Comparison of ENCODE assay signal across 12 cellular contexts in genomic region chr5:151678146-151678545, GRCh38. TPM values are rescaled to one million over a fixed set of nuclear protein-coding genes. Genes with fewer than 3 reads are reported as not detected.
DNase-seq lines count a peak whose midpoint lies in the region; ATAC-seq and TF ChIP-seq lines count a peak whose summit lies in the region.
"Had no signal": no experiment of that assay in that cellular context is flagged by ENCODE, and none has a peak within 500 bp of the region (broad histone marks: within the 10 kb centered on the region; RNA-seq: fewer than 3 reads in every experiment).

No MANE protein-coding gene starts in this region.

- no peak for ATAC-seq in activated CD8-positive, alpha-beta memory T cell treated with anti-CD3 and anti-CD28 coated beads, Interleukin-2, amount 10 ng/mL, durations not matched to agents 7 days and 5 days
- ATAC-seq: CD8-positive, alpha-beta T cell had no signal

- DNase-seq in GM03348 (ENCODE audit: low spot score): peak; percentile 59
- no peak for DNase-seq in colonic mucosa
- DNase-seq in kidney glomerular epithelial cell (lab: John Stamatoyannopoulos, UW): peak; percentile 48
- DNase-seq in hypothalamus (lab: John Stamatoyannopoulos, UW): no peak
- no peak for DNase-seq in activated CD8-positive, alpha-beta memory T cell treated with anti-CD3 and anti-CD28 coated beads, Interleukin-2, amount 10 ng/mL, durations not matched to agents 7 days and 5 days
- no peak for DNase-seq in D341Med (ENCODE audit: low spot score)
- DNase-seq in nucleus accumbens (lab: John Stamatoyannopoulos, UW): no peak
- DNase-seq: CD8-positive, alpha-beta T cell; naive B cell; NCI-H2029 treated with DMSO at 0.1 percent for 48 hours had no signal

- CTCF ChIA-PET in activated CD8-positive, alpha-beta memory T cell treated with anti-CD3 and anti-CD28 coated beads, Interleukin-2, amount 10 ng/mL, durations not matched to agents 7 days and 5 days (lab: Charles Lee): interaction anchor here (0.9 to 1.4 kb wide), 2 partner anchors 20 to 26 kb away, joined by 3 to 4 read pairs; no protein-coding TSS in a partner anchor

- no peaks in the 10 kb centered on the region for H3K36me3 ChIP-seq in colonic mucosa

- no peak overlapping the region for H3K27ac Mint-ChIP-seq in activated CD8-positive, alpha-beta memory T cell treated with anti-CD3 and anti-CD28 coated beads, Interleukin-2, amount 10 ng/mL, durations not matched to agents 7 days and 5 days
- H3K27ac Mint-ChIP-seq: activated naive CD4-positive, alpha-beta T cell treated with anti-CD3 and anti-CD28 coated beads, Interleukin-2, amount 50 U/mL, for 24 hours; CD8-positive, alpha-beta T cell had no signal

- H3K27me3 ChIP-seq in colonic mucosa: no peaks in the 10 kb centered on the region

- no peak overlapping the region for H3K4me3 Mint-ChIP-seq in activated CD8-positive, alpha-beta memory T cell treated with anti-CD3 and anti-CD28 coated beads, Interleukin-2, amount 10 ng/mL, durations not matched to agents 7 days and 5 days
- H3K4me3 Mint-ChIP-seq: activated naive CD4-positive, alpha-beta T cell treated with anti-CD3 and anti-CD28 coated beads, Interleukin-2, amount 50 U/mL, for 24 hours; CD8-positive, alpha-beta T cell; naive B cell had no signal

- no peak overlapping the region for H3K4me3 ChIP-seq in colonic mucosa
- H3K4me3 ChIP-seq in skin epidermis: no peak overlapping the region

- no peaks in the 10 kb centered on the region for H3K36me3 Mint-ChIP-seq in activated CD8-positive, alpha-beta memory T cell treated with anti-CD3 and anti-CD28 coated beads, Interleukin-2, amount 10 ng/mL, durations not matched to agents 7 days and 5 days
- H3K36me3 Mint-ChIP-seq: activated naive CD4-positive, alpha-beta T cell treated with anti-CD3 and anti-CD28 coated beads, Interleukin-2, amount 50 U/mL, for 24 hours; CD8-positive, alpha-beta T cell; naive B cell had no signal

- intact Hi-C loops in colonic mucosa (cut with DNase I): no loop called here

- peak overlapping the region; percentile 48 for H3K27ac ChIP-seq in colonic mucosa
- H3K27ac ChIP-seq in skin epidermis: peak overlapping the region in 19 of 21 experiments; percentile 19 to 96 (median 65)

- H3K9ac ChIP-seq in colonic mucosa (ENCODE audit: low read depth in 2 of 2, low read length in 2 of 2): no peak overlapping the region

- H3K27me3 Mint-ChIP-seq in activated CD8-positive, alpha-beta memory T cell treated with anti-CD3 and anti-CD28 coated beads, Interleukin-2, amount 10 ng/mL, durations not matched to agents 7 days and 5 days: peaks cover 5% of the 10 kb centered on the region
- H3K27me3 Mint-ChIP-seq: naive B cell had no signal

- no peaks in the 10 kb centered on the region for H3K9me3 Mint-ChIP-seq in activated CD8-positive, alpha-beta memory T cell treated with anti-CD3 and anti-CD28 coated beads, Interleukin-2, amount 10 ng/mL, durations not matched to agents 7 days and 5 days (ENCODE audit: low read depth)
- H3K9me3 Mint-ChIP-seq: activated naive CD4-positive, alpha-beta T cell treated with anti-CD3 and anti-CD28 coated beads, Interleukin-2, amount 50 U/mL, for 24 hours; CD8-positive, alpha-beta T cell; naive B cell had no signal

- no peaks in the 10 kb centered on the region for H3K4me1 ChIP-seq in colonic mucosa

- H3K9me3 ChIP-seq in colonic mucosa: no peaks in the 10 kb centered on the region

- H3K4me1 Mint-ChIP-seq in activated CD8-positive, alpha-beta memory T cell treated with anti-CD3 and anti-CD28 coated beads, Interleukin-2, amount 10 ng/mL, durations not matched to agents 7 days and 5 days: peaks cover 3% of the 10 kb centered on the region
- H3K4me1 Mint-ChIP-seq: activated naive CD4-positive, alpha-beta T cell treated with anti-CD3 and anti-CD28 coated beads, Interleukin-2, amount 50 U/mL, for 24 hours; naive B cell had no signal

- no peak for TF ChIP-seq CTCF in colonic mucosa (IDR thresholded peaks at IDR 0.05)

RNA-seq across cellular contexts. Expression of gene SPARC, which starts 8.6 kb away (rescaled TPM):
- 100 to 1,000 TPM; 107 to 258 TPM for total RNA-seq in colonic mucosa
- total RNA-seq in activated CD8-positive, alpha-beta memory T cell treated with anti-CD3 and anti-CD28 coated beads, Interleukin-2, amount 10 ng/mL, durations not matched to agents 7 days and 5 days: under 1 TPM; 0.18 to 0.37 TPM

Comparison
In these comparisons a context has a peak if more than half of its experiments do, and no peak if none do; other contexts are left out.
1. DNase-seq: peak in GM03348 (single experiment) and kidney glomerular epithelial cell (single experiment); none in colonic mucosa (single experiment), hypothalamus (0 of 51), activated CD8-positive, alpha-beta memory T cell treated with anti-CD3 and anti-CD28 coated beads, Interleukin-2, amount 10 ng/mL, durations not matched to agents 7 days and 5 days (single experiment), D341Med (single experiment) and nucleus accumbens (0 of 56).
2. RNA of gene SPARC, which starts 8.6 kb away (total RNA-seq): 107 to 258 TPM in colonic mucosa; 0.18 to 0.37 TPM in activated CD8-positive, alpha-beta memory T cell treated with anti-CD3 and anti-CD28 coated beads, Interleukin-2, amount 10 ng/mL, durations not matched to agents 7 days and 5 days; every median in the first group is over 10 times any median in the second.